In genomic region chr18:56645415-56646016, GRCh38 we compare ENCODE assay signal across 9 cellular contexts. TPM values are rescaled to one million over a fixed set of nuclear protein-coding genes. Genes with fewer than 3 reads are reported as not detected.
DNase-seq lines count a peak whose midpoint lies in the region; ATAC-seq and TF ChIP-seq lines count a peak whose summit lies in the region.
"Had no signal": no experiment of that assay in that cellular context is flagged by ENCODE, and none has a peak within 500 bp of the region (broad histone marks: within the 10 kb centered on the region; RNA-seq: fewer than 3 reads in every experiment).

No MANE protein-coding gene starts in this region.

- H3K36me3 ChIP-seq in Panc1 (ENCODE audit: control insufficient read depth, insufficient read depth, low read length), result no peaks in the 10 kb centered on the region

- no peak for DNase-seq in AG04450 (ENCODE audit: low read depth, low spot score)
- DNase-seq in GM12865 (ENCODE audit: low read depth), result peak; percentile 36
- DNase-seq in Panc1 (ENCODE audit: low read depth, low spot score), result no peak
- DNase-seq in glutamatergic neuron, result no peak

- no TSS peak for BruUV-seq in Panc1 (replicated peaks; lab: Mats Ljungman, UMichigan)

- peaks cover 2% of the 10 kb centered on the region for H3K4me1 Mint-ChIP-seq in glutamatergic neuron (ENCODE audit: low read depth, unreplicated experiment)

- peaks cover 1% of the 10 kb centered on the region for H3K27me3 Mint-ChIP-seq in glutamatergic neuron (ENCODE audit: unreplicated experiment)

- TF ChIP-seq CTCF in AG04450 (IDR thresholded peaks at IDR 0.05; ENCODE audit: low read depth, low read length), result peak; percentile 55
- TF ChIP-seq CTCF in GM12865 (IDR thresholded peaks at IDR 0.05; ENCODE audit: insufficient read depth, low read depth, low read length, missing control alignments), result peak; percentile 42
- peak; percentile 68 for TF ChIP-seq CTCF in Panc1 (IDR thresholded peaks at IDR 0.05)
- TF ChIP-seq CTCF in glutamatergic neuron (IDR thresholded peaks at IDR 0.05; ENCODE audit: partially characterized antibody, unreplicated experiment), result peak; percentile 73

- H3K4me3 Mint-ChIP-seq in glutamatergic neuron (ENCODE audit: unreplicated experiment), result no peak overlapping the region

- in situ Hi-C loops in Panc1 (cut with HindIII; ENCODE audit: low pct_unique_long_range_greater_than_20kb, low sequenced_read_pairs), result no loop called here

- H3K27ac ChIP-seq in AG04450 (ENCODE audit: low read depth, low read length) (no peak overlapping the region), Panc1 (ENCODE audit: low read length) (no peak overlapping the region)
- H3K27ac ChIP-seq: SK-N-MC had no signal

- CTCF ChIA-PET in AG04450 (lab: Charles Lee) (interaction anchor here (0.6 to 0.7 kb wide), 3 partner anchors 21 to 1950 kb away, joined by 3 to 5 read pairs (median 3); no protein-coding TSS in a partner anchor), Panc1 (lab: Charles Lee) (no interaction called here)

- no peaks in the 10 kb centered on the region for H3K36me3 Mint-ChIP-seq in glutamatergic neuron (ENCODE audit: unreplicated experiment)

- H3K27me3 ChIP-seq in AG04450 (ENCODE audit: control insufficient read depth, insufficient read depth, low read length), result no peaks in the 10 kb centered on the region
- H3K27me3 ChIP-seq in Panc1 (ENCODE audit: control insufficient read depth, insufficient read depth, low read length), result no peaks in the 10 kb centered on the region

- no peak overlapping the region for H3K4me3 ChIP-seq in AG04450 (ENCODE audit: low read depth, low read length)
- H3K4me3 ChIP-seq in GM12865 (ENCODE audit: low read depth, low read length), result no peak overlapping the region
- H3K4me3 ChIP-seq in Panc1 (ENCODE audit: low read depth in 2 of 2, low read length in 2 of 2), result no peak overlapping the region
- H3K4me3 ChIP-seq: SK-N-MC had no signal

- H3K4me1 ChIP-seq in Panc1 (ENCODE audit: control insufficient read depth, insufficient read depth, low read length), result no peaks in the 10 kb centered on the region; the same call in 1 of the 2 replicates

- H3K27ac Mint-ChIP-seq in glutamatergic neuron (ENCODE audit: unreplicated experiment), result no peak overlapping the region

- no peaks in the 10 kb centered on the region for H3K9me3 ChIP-seq in AG04450 (ENCODE audit: control insufficient read depth, insufficient read depth, low read length)
- no peaks in the 10 kb centered on the region for H3K9me3 ChIP-seq in Panc1 (ENCODE audit: control insufficient read depth, insufficient read depth, low read depth, low read length)

- no peaks in the 10 kb centered on the region for H3K9me3 Mint-ChIP-seq in glutamatergic neuron (ENCODE audit: unreplicated experiment)

- intact Hi-C loops in Panc1 (cut with micrococcal nuclease; ENCODE audit: unreplicated experiment), result no loop called here

- POLR2A ChIA-PET in AG04450 (lab: Yijun Ruan, JAX), result interaction anchor here (0.6 kb wide), 2 partner anchors 454 to 1612 kb away, joined by 3 to 16 read pairs; no protein-coding TSS in a partner anchor
- POLR2A ChIA-PET in Panc1 (lab: Charles Lee), result no interaction called here

- no peak for ATAC-seq in Panc1
- ATAC-seq in GM21576 (IDR thresholded peaks at IDR 0.05; ENCODE audit: unreplicated experiment), result no peak
- ATAC-seq in GM21367 (IDR thresholded peaks at IDR 0.05; ENCODE audit: unreplicated experiment), result no peak
- no peak for ATAC-seq in GM21360 (IDR thresholded peaks at IDR 0.05; ENCODE audit: unreplicated experiment)
- ATAC-seq in HG02610 (IDR thresholded peaks at IDR 0.05; ENCODE audit: unreplicated experiment), result no peak

RNA-seq across cellular contexts. Expression of gene WDR7, which starts 5.6 kb away (rescaled TPM):
- 8.1 and 9.8 TPM in 2 replicates for polyA plus RNA-seq in AG04450 (2011; rRNA removed)
- 48.8 and 52.4 TPM in 2 replicates for polyA minus RNA-seq in AG04450 (2011; rRNA and poly(A)+ RNA removed)
- total RNA-seq in Panc1 (2021; ENCODE audit: unreplicated experiment) (12.3 TPM), glutamatergic neuron (ENCODE audit: unreplicated experiment) (41.8 TPM)
- polyA plus RNA-seq in Panc1 (2012; ENCODE audit: insufficient read length), result 12.8 TPM

RNA-seq across cellular contexts. Expression of gene TXNL1, which starts 7.1 kb away (rescaled TPM):
- polyA plus RNA-seq in AG04450 (2011; rRNA removed), result 89.6 and 133 TPM in 2 replicates
- polyA minus RNA-seq in AG04450 (2011; rRNA and poly(A)+ RNA removed), result 22.4 and 43.1 TPM in 2 replicates
- total RNA-seq in Panc1 (2021; ENCODE audit: unreplicated experiment) (58.3 TPM), glutamatergic neuron (ENCODE audit: unreplicated experiment) (66.7 TPM)
- 33.1 TPM for polyA plus RNA-seq in Panc1 (2012; ENCODE audit: insufficient read length)
